ENCODE assay signal across 8 cellular contexts in the genomic region with DNA sequence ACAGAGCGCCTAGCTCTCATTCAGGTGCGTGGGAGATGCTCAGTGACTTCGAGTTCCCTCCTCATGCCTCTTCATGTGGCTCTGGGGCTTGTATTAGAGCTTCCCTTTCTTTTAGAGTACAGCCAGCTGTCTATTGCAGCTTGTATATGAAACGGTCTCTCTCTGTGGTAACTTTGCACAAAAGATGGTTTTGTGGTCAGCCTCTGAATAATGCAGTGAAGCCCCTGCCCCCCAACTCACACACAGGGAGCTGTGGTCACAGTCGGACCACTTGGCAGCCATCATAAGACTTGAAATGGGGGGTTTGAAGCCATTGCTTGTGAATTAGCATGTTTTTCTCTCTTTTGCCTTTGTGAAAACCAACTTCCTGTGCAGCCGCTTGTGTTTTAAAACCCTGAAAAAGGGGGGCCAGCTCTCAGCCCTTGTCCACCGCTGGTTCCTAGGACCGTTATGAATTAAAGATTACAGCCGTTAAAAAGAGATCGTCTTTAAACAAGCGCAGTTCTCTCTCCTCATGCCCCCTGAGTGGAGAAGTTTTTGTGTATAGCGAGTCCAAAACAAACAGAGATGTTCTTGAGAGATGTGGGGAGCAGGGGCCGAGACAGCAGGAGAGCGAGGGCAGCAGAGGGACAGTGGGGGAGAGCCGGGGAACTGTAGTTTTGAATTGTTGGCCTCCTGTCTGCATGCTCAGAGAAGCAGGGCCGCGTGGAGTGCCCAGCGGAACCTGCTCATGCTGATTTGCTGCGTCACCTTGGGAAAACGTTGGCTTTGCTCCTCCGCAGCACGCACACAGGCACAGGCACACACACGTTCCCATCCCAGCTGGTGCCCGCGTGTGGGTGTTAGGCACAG.
DNase-seq lines count a peak whose midpoint lies in the region; ATAC-seq, FAIRE-seq and TF ChIP-seq lines count a peak whose summit lies in the region.

No MANE protein-coding gene starts in this region.

- peaks cover 52% of the 10 kb centered on the region for H3K36me3 ChIP-seq in KOPT-K1 (ENCODE audit: insufficient read depth, low read length)
- no peaks in the 10 kb centered on the region for H3K36me3 ChIP-seq in suprapubic skin

- H3K27ac Mint-ChIP-seq in activated naive CD8-positive, alpha-beta T cell treated with anti-CD3 and anti-CD28 coated beads, Interleukin-2, amount 50 U/mL, for 24 hours, result peak overlapping the region; percentile 88
- peak overlapping the region in 5 of 6 donors; percentile 67 to 93 (median 87) for H3K27ac Mint-ChIP-seq in naive B cell

- ATAC-seq in GM21529 (IDR thresholded peaks at IDR 0.05; ENCODE audit: unreplicated experiment), result peak; percentile 63
- ATAC-seq in activated naive CD8-positive, alpha-beta T cell treated with anti-CD3 and anti-CD28 coated beads, Interleukin-2, amount 50 U/mL, for 24 hours, result peak; percentile 73
- ATAC-seq in naive B cell (ENCODE audit: low read depth in 2 of 2), result peak; percentile 79 to 87

- peaks cover 2% of the 10 kb centered on the region for H3K36me3 Mint-ChIP-seq in activated naive CD8-positive, alpha-beta T cell treated with anti-CD3 and anti-CD28 coated beads, Interleukin-2, amount 50 U/mL, for 24 hours (ENCODE audit: low read depth)
- H3K36me3 Mint-ChIP-seq in naive B cell, result no peaks in the 10 kb centered on the region

- DNase-seq in GM12864 (ENCODE audit: low read depth) (peak; percentile 62), naive B cell (peak; percentile 33), urothelium cell line (ENCODE audit: low spot score) (no peak), COR-L47 (lab: John Stamatoyannopoulos, UW) (no peak), suprapubic skin (ENCODE audit: low spot score in 2 of 2) (no peak)
- peak; percentile 42 for DNase-seq in activated naive CD8-positive, alpha-beta T cell treated with anti-CD3 and anti-CD28 coated beads, Interleukin-2, amount 50 U/mL, for 24 hours

- TF ChIP-seq EP300 in suprapubic skin (IDR thresholded peaks at IDR 0.05), result no peak

- 63% methylated on average over 25 of the region's 25 CpGs for WGBS in suprapubic skin

- H3K4me1 Mint-ChIP-seq in activated naive CD8-positive, alpha-beta T cell treated with anti-CD3 and anti-CD28 coated beads, Interleukin-2, amount 50 U/mL, for 24 hours, result peaks cover 72% of the 10 kb centered on the region
- peaks cover 37 to 68% (median 56%) of the 10 kb centered on the region in 3 donors for H3K4me1 Mint-ChIP-seq in naive B cell

- no peak for TF ChIP-seq CTCF in GM12864 (IDR thresholded peaks at IDR 0.05; ENCODE audit: low read depth, low read length, missing control alignments)
- TF ChIP-seq CTCF in suprapubic skin (IDR thresholded peaks at IDR 0.05), result no peak

- H3K4me3 Mint-ChIP-seq in activated naive CD8-positive, alpha-beta T cell treated with anti-CD3 and anti-CD28 coated beads, Interleukin-2, amount 50 U/mL, for 24 hours, result peak overlapping the region; percentile 39
- H3K4me3 Mint-ChIP-seq in naive B cell, result peak overlapping the region in 7 of 8 donors; percentile 64 to 92 (median 75)

- H3K4me3 ChIP-seq in GM12864 (ENCODE audit: low read depth, low read length) (no peak overlapping the region), suprapubic skin (no peak overlapping the region)

- peaks cover 5% of the 10 kb centered on the region for H3K4me1 ChIP-seq in suprapubic skin

- peak overlapping the region; percentile 97 for H3K27ac ChIP-seq in KOPT-K1 (ENCODE audit: low read depth, low read length, poor library complexity, severe bottlenecking)
- no peak overlapping the region for H3K27ac ChIP-seq in suprapubic skin

- no peak for FAIRE-seq in urothelium cell line (lab: Jason Lieb, UNC)

- no peaks in the 10 kb centered on the region for H3K9me3 Mint-ChIP-seq in activated naive CD8-positive, alpha-beta T cell treated with anti-CD3 and anti-CD28 coated beads, Interleukin-2, amount 50 U/mL, for 24 hours
- H3K9me3 Mint-ChIP-seq in naive B cell, result no peaks in the 10 kb centered on the region

- no peaks in the 10 kb centered on the region for H3K27me3 Mint-ChIP-seq in activated naive CD8-positive, alpha-beta T cell treated with anti-CD3 and anti-CD28 coated beads, Interleukin-2, amount 50 U/mL, for 24 hours
- H3K27me3 Mint-ChIP-seq in naive B cell, result no peaks in the 10 kb centered on the region

- H3K9me3 ChIP-seq in KOPT-K1 (ENCODE audit: insufficient read depth, low read length, poor library complexity, severe bottlenecking) (no peaks in the 10 kb centered on the region), suprapubic skin (no peaks in the 10 kb centered on the region)

- H3K27me3 ChIP-seq in suprapubic skin, result no peaks in the 10 kb centered on the region

- no peak for TF ChIP-seq POLR2A in suprapubic skin (IDR thresholded peaks at IDR 0.05)

Comparison
In these comparisons a context has a peak if more than half of its experiments do, and no peak if none do; other contexts are left out.
1. DNase-seq: peak in GM12864 (single experiment), activated naive CD8-positive, alpha-beta T cell treated with anti-CD3 and anti-CD28 coated beads, Interleukin-2, amount 50 U/mL, for 24 hours (single experiment) and naive B cell (single experiment); none in urothelium cell line (single experiment), COR-L47 (single experiment) and suprapubic skin (0 of 2).
2. Peak in every context shown above with its lines, with median percentiles within 50 percentile points of each other: ATAC-seq.